23 cellular contexts compared by ENCODE assay signal in genomic region chr10:44164256-44164956, GRCh38.
"Had no signal": no experiment of that assay in that cellular context is flagged by ENCODE, and none has a peak within 500 bp of the region (broad histone marks: within the 10 kb centered on the region; RNA-seq: fewer than 3 reads in every experiment).

No MANE protein-coding gene starts in this region.

- H3K4me1 ChIP-seq: lower lobe of right lung, psoas muscle, stomach, testis, thyroid gland, transverse colon, upper lobe of left lung, vagina had no signal

- ATAC-seq: lower lobe of right lung; naive thymus-derived CD8-positive, alpha-beta T cell; psoas muscle; sciatic nerve; stimulated activated naive B cell treated with anti-CD40 and anti-IgM and Interleukin-4, amounts not matched to agents 10 μg/mL and 1 μg/mL and 100 μg/mL, for 72 hours; stimulated activated naive CD8-positive, alpha-beta T cell treated with anti-CD3 and anti-CD28 coated beads, Interleukin-15, Interleukin-2, amounts not matched to agents 100 U/mL and 50 U/mL, for 24 hours had no signal

- H3K27me3 ChIP-seq: hepatocyte, pancreas, stomach, testis, thyroid gland, transverse colon, upper lobe of left lung, vagina had no signal

- H3K27ac ChIP-seq: hepatocyte, lower lobe of right lung, pancreas, psoas muscle, skin epidermis, stomach, testis, thyroid gland, transverse colon, upper lobe of left lung, vagina had no signal

- H3K9me3 ChIP-seq: lower lobe of right lung, pancreas, psoas muscle, stomach, testis, thyroid gland, transverse colon, upper lobe of left lung, vagina had no signal

- H3K36me3 ChIP-seq: lower lobe of right lung, pancreas, stomach, thyroid gland, transverse colon, upper lobe of left lung, vagina had no signal

- H3K4me2 ChIP-seq: hepatocyte had no signal

- H3K79me2 ChIP-seq: hepatocyte had no signal

- DNase-seq: islet precursor cell; lower lobe of right lung; mammary epithelial cell; mesenchymal stem cell; naive thymus-derived CD8-positive, alpha-beta T cell; nucleus accumbens; pancreas; psoas muscle; stimulated activated CD4-positive, alpha-beta T cell treated with anti-CD3 and anti-CD28 coated beads, Interleukin-12 subunit alpha, Interleukin-12 subunit beta, amount 100 ng/mL, for 4 hours; stimulated activated CD4-positive, alpha-beta T cell treated with anti-CD3 and anti-CD28 coated beads, Interleukin-15, amount 100 ng/mL, for 24 hours; stimulated activated CD4-positive, alpha-beta T cell treated with anti-CD3 and anti-CD28 coated beads, Interleukin-2, amount 100 ng/mL, for 24 hours; stimulated activated CD4-positive, alpha-beta T cell treated with anti-CD3 and anti-CD28 coated beads, Interleukin-4, amount 100 ng/mL, for 1 hour; stimulated activated naive B cell treated with anti-CD40 and anti-IgM and Interleukin-4, amounts not matched to agents 10 μg/mL and 1 μg/mL and 100 μg/mL, for 72 hours; stimulated activated naive CD8-positive, alpha-beta T cell treated with anti-CD3 and anti-CD28 coated beads, Interleukin-15, Interleukin-2, amounts not matched to agents 100 U/mL and 50 U/mL, for 24 hours; stomach; testis; thyroid gland; transverse colon; upper lobe of left lung had no signal

- H3K4me3 ChIP-seq: hepatocyte, lower lobe of right lung, pancreas, psoas muscle, skin epidermis, stomach, testis, thyroid gland, transverse colon, upper lobe of left lung, vagina had no signal

- H2AFZ ChIP-seq: hepatocyte had no signal
